Comparison of ENCODE assay signal across 8 cellular contexts in genomic region chr14:70188608-70189540, GRCh38. TPM values are rescaled to one million over a fixed set of nuclear protein-coding genes. Genes with fewer than 3 reads are reported as not detected.
A peak's percentile ranks its signal among the peaks of the same experiment; 100 is the strongest.
DNase-seq lines count a peak whose midpoint lies in the region; ATAC-seq, FAIRE-seq and TF ChIP-seq lines count a peak whose summit lies in the region.

Gene SLC8A3 (minus strand): TSS chr14:70188951. CDS start chr14:70168422, 20,529 bp downstream.

- H3K9ac ChIP-seq in MM.1S (ENCODE audit: low read length): no peak within 1 kb of the TSS

- H2AFZ ChIP-seq in MM.1S (ENCODE audit: low read length): no peak within 1 kb of the TSS

- POLR2A ChIA-PET in activated CD8-positive, alpha-beta T cell treated with anti-CD3 and anti-CD28 coated beads, Interleukin-2, amount 10 ng/mL, durations not matched to agents 7 days and 5 days (lab: Charles Lee): no interaction called here

- H4K20me1 ChIP-seq in MM.1S (ENCODE audit: insufficient read depth, low read length): no peaks in the 10 kb centered on the region

- no peaks in the 10 kb centered on the region for H3K79me2 ChIP-seq in MM.1S (ENCODE audit: low read length)

- no peaks in the 10 kb centered on the region for H3K9me3 Mint-ChIP-seq in activated CD8-positive, alpha-beta T cell treated with anti-CD3 and anti-CD28 coated beads, Interleukin-2, amount 10 ng/mL, durations not matched to agents 7 days and 5 days (ENCODE audit: insufficient read depth)

- TF ChIP-seq CTCF in AG09309 (IDR thresholded peaks at IDR 0.05; ENCODE audit: control insufficient read depth, insufficient read depth, low read depth, low read length, missing control alignments) (no peak), MM.1S (IDR thresholded peaks at IDR 0.05; ENCODE audit: low read length) (no peak), vagina (IDR thresholded peaks at IDR 0.05) (no peak)

- CTCF ChIA-PET in activated CD8-positive, alpha-beta T cell treated with anti-CD3 and anti-CD28 coated beads, Interleukin-2, amount 10 ng/mL, durations not matched to agents 7 days and 5 days (lab: Charles Lee): interaction anchor here (1.6 kb wide), 1 partner anchor 370 kb away, joined by 4 read pairs; no protein-coding TSS in a partner anchor

- H3K9me2 ChIP-seq in MM.1S (replicated peaks; ENCODE audit: insufficient read depth, low read length): no peaks in the 10 kb centered on the region

- H3K4me1 ChIP-seq in MM.1S (ENCODE audit: low read length): peaks cover 6% of the 10 kb centered on the region
- peaks cover 26% of the 10 kb centered on the region for H3K4me1 ChIP-seq in vagina

- H3K36me3 ChIP-seq in MM.1S (replicated peaks; ENCODE audit: insufficient read depth, low read length) (no peaks in the 10 kb centered on the region), vagina (no peaks in the 10 kb centered on the region)

- peak within 1 kb of the TSS; percentile 66; the same call in 1 of the 2 replicates for H3K4me2 ChIP-seq in MM.1S (ENCODE audit: low read depth, low read length)

- peak; percentile 62 for ATAC-seq in activated CD8-positive, alpha-beta T cell treated with anti-CD3 and anti-CD28 coated beads, Interleukin-2, amount 10 ng/mL, durations not matched to agents 7 days and 5 days
- no peak for ATAC-seq in HG02970 (IDR thresholded peaks at IDR 0.05; ENCODE audit: low FRiP score, unreplicated experiment)

- H3K27ac ChIP-seq in MM.1S (ENCODE audit: low read length): no peak within 1 kb of the TSS
- no peak within 1 kb of the TSS for H3K27ac ChIP-seq in vagina

- H3K9me3 ChIP-seq in MM.1S (replicated peaks; ENCODE audit: insufficient read depth, low read length) (no peaks in the 10 kb centered on the region), vagina (no peaks in the 10 kb centered on the region)

- H3K27me3 Mint-ChIP-seq in activated CD8-positive, alpha-beta T cell treated with anti-CD3 and anti-CD28 coated beads, Interleukin-2, amount 10 ng/mL, durations not matched to agents 7 days and 5 days (ENCODE audit: low read depth): peaks cover 60% of the 10 kb centered on the region

- H3K27ac Mint-ChIP-seq in activated CD8-positive, alpha-beta T cell treated with anti-CD3 and anti-CD28 coated beads, Interleukin-2, amount 10 ng/mL, durations not matched to agents 7 days and 5 days: no peak within 1 kb of the TSS

- H3K27me3 ChIP-seq in MM.1S (replicated peaks; ENCODE audit: insufficient read depth, low read length) (peaks cover 3% of the 10 kb centered on the region), vagina (no peaks in the 10 kb centered on the region)

- H3F3A ChIP-seq in MM.1S (ENCODE audit: insufficient read depth, low read length): peaks cover 6% of the 10 kb centered on the region

- peak within 1 kb of the TSS; percentile 76 for H3K4me3 Mint-ChIP-seq in activated CD8-positive, alpha-beta T cell treated with anti-CD3 and anti-CD28 coated beads, Interleukin-2, amount 10 ng/mL, durations not matched to agents 7 days and 5 days

- H3K36me3 Mint-ChIP-seq in activated CD8-positive, alpha-beta T cell treated with anti-CD3 and anti-CD28 coated beads, Interleukin-2, amount 10 ng/mL, durations not matched to agents 7 days and 5 days (ENCODE audit: low read depth): no peaks in the 10 kb centered on the region

- DNase-seq in AG09309 (ENCODE audit: low read depth) (no peak), GM18507 (ENCODE audit: extremely low spot score, insufficient read length, low read depth) (peak; percentile 45), MM.1S (no peak), fibroblast of gingiva (ENCODE audit: low read depth) (peak; percentile 15), myocyte (ENCODE audit: low read depth) (peak; percentile 91), vagina (ENCODE audit: extremely low spot score in 2 of 2) (no peak)
- DNase-seq in activated CD8-positive, alpha-beta T cell treated with anti-CD3 and anti-CD28 coated beads, Interleukin-2, amount 10 ng/mL, durations not matched to agents 7 days and 5 days: peak; percentile 29

- H3K4me3 ChIP-seq in AG09309 (ENCODE audit: control insufficient read depth, low read depth, low read length) (peak within 1 kb of the TSS; percentile 49), MM.1S (ENCODE audit: low read length) (peak within 1 kb of the TSS; percentile 43), vagina (peak within 1 kb of the TSS; percentile 41 to 48)

- FAIRE-seq in GM18507 (lab: Jason Lieb, UNC): peak; percentile 70

- no peak for TF ChIP-seq POLR2A in vagina (IDR thresholded peaks at IDR 0.05)

- intact Hi-C loops in vagina (cut with DNase I): no loop called here

- peaks cover 26% of the 10 kb centered on the region for H3K4me1 Mint-ChIP-seq in activated CD8-positive, alpha-beta T cell treated with anti-CD3 and anti-CD28 coated beads, Interleukin-2, amount 10 ng/mL, durations not matched to agents 7 days and 5 days (ENCODE audit: low read depth)

RNA-seq across cellular contexts. Expression of gene SLC8A3, which starts in this region (rescaled TPM):
- not detected for total RNA-seq in activated CD8-positive, alpha-beta T cell treated with anti-CD3 and anti-CD28 coated beads, Interleukin-2, amount 10 ng/mL, durations not matched to agents 7 days and 5 days
- total RNA-seq in myocyte (25.2 and 30.1 TPM in 2 replicates), vagina (0.49 TPM)
- polyA plus RNA-seq in myocyte (2012): 9.5 TPM

Comparison
In these comparisons a context has a peak if more than half of its experiments do, and no peak if none do; other contexts are left out.
1. RNA of gene SLC8A3 (total RNA-seq): 25.2 to 30.1 TPM in myocyte; 0.49 TPM in vagina (single experiment) and not detected in activated CD8-positive, alpha-beta T cell treated with anti-CD3 and anti-CD28 coated beads, Interleukin-2, amount 10 ng/mL, durations not matched to agents 7 days and 5 days; every median in the first group is over 10 times any median in the second.
2. Peak in DNase-seq and ATAC-seq in activated CD8-positive, alpha-beta T cell treated with anti-CD3 and anti-CD28 coated beads, Interleukin-2, amount 10 ng/mL, durations not matched to agents 7 days and 5 days; RNA of the gene not detected or under 1 TPM.
3. DNase-seq: peak in GM18507 (single experiment), fibroblast of gingiva (single experiment) and myocyte (single experiment); none in AG09309 (single experiment), MM.1S (single experiment) and vagina (0 of 2).
4. Peak in every context shown above with its lines, with median percentiles within 50 percentile points of each other: H3K4me3 ChIP-seq.